In the genomic region with DNA sequence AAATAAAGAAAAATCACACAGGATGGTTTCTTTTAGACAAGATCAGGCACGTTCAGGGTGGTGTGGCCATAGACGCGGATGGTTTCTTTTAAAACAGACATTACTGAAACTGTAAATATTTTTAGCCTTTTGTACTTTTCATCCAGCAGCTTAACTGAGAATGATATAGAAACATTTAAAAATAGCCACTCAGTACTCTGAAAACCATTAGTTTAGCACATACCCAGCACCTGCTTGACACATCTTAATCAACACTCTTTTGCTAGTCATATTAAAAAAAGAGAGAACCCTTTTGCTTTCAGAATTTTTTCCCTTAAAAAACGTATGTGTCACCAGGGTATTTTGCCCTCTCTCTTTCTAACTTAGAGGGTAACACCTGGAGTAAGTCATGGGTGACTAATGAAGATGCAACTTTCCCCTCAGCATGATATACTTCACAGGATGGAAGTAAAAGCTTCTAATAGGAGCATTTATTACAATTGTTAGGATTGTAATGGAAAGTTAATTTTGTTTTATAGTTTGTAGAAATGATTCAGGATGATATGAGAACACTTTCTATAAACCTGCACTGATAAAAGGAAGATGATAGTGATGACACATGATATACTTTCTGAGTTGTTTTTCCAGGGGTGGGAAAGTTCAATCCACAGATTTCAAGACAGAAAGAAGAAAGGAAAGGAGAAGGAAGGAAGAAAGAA, we compare ENCODE assay signal across 10 cellular contexts. TPM values are rescaled to one million over a fixed set of nuclear protein-coding genes. Genes with fewer than 3 reads are reported as not detected.
DNase-seq lines count a peak whose midpoint lies in the region; ATAC-seq and TF ChIP-seq lines count a peak whose summit lies in the region.
"Had no signal": no experiment of that assay in that cellular context is flagged by ENCODE, and none has a peak within 500 bp of the region (broad histone marks: within the 10 kb centered on the region; RNA-seq: fewer than 3 reads in every experiment).

No MANE protein-coding gene starts in this region.

- no peaks in the 10 kb centered on the region for H3K79me2 ChIP-seq in SK-N-SH (ENCODE audit: insufficient read depth)

- H3K27me3 ChIP-seq in SK-N-SH (ENCODE audit: insufficient read depth) = no peaks in the 10 kb centered on the region

- POLR2A ChIA-PET in SK-N-SH (lab: Yijun Ruan, JAX) = no interaction called here

- H3K4me1 Mint-ChIP-seq in naive B cell = peaks cover 53 to 79% (median 71%) of the 10 kb centered on the region in 3 donors

- TF ChIP-seq CTCF in SK-N-SH (IDR thresholded peaks at IDR 0.05) = no peak

- no peaks in the 10 kb centered on the region for H3K36me3 ChIP-seq in SK-N-SH (replicated peaks in 1 of 2; ENCODE audit: control insufficient read depth in 1 of 2, insufficient read depth in 2 of 2, low read length in 1 of 2)

- ATAC-seq in SK-N-SH treated with all-trans-retinoic acid at 6 μM for 48 hours (0 out of 3 replicates have a peak, but pooled peaks have one; percentile 20), GM21717 (IDR thresholded peaks at IDR 0.05; ENCODE audit: unreplicated experiment) (peak; percentile 93), HG03469 (IDR thresholded peaks at IDR 0.05; ENCODE audit: unreplicated experiment) (peak; percentile 75), naive B cell (ENCODE audit: low read depth in 2 of 2) (peak; percentile 80 to 88)
- ATAC-seq: A549, HCT116 had no signal

- H4K20me1 ChIP-seq in SK-N-SH (ENCODE audit: insufficient read depth) = no peaks in the 10 kb centered on the region

- 74% methylated on average over 4 of the region's 4 CpGs for WGBS in SK-N-SH (ENCODE audit: low lambda C conversion rate)

- peaks cover 12% of the 10 kb centered on the region for H3F3A ChIP-seq in SK-N-SH (replicated peaks; ENCODE audit: insufficient read depth)

- H3K9me2 ChIP-seq in SK-N-SH = no peaks in the 10 kb centered on the region

- no peak for TF ChIP-seq EP300 in SK-N-SH (IDR thresholded peaks at IDR 0.05; ENCODE audit: borderline replicate concordance in 1 of 2, low read depth in 1 of 2, low read length in 1 of 2)

- H3K4me1 ChIP-seq in SK-N-SH (ENCODE audit: control insufficient read depth in 1 of 2, insufficient read depth in 2 of 2, low read depth in 1 of 2, low read length in 1 of 2) = peaks cover 0 to 4% of the 10 kb centered on the region in 2 experiments; a peak in 3 of 4 replicates
- H3K4me1 ChIP-seq: A549 had no signal

- H3K9me3 Mint-ChIP-seq in naive B cell = no peaks in the 10 kb centered on the region

- H3K4me3 ChIP-seq in SK-N-SH (ENCODE audit: low read depth in 2 of 2, low read length in 1 of 2) = no peak overlapping the region
- H3K4me3 ChIP-seq: A549 had no signal

- TF ChIP-seq RAD21 in SK-N-SH (IDR thresholded peaks at IDR 0.05; ENCODE audit: low read length) = no peak

- H3K27ac Mint-ChIP-seq in naive B cell = peak overlapping the region; percentile 87 to 96 (median 92)

- H2AFZ ChIP-seq in SK-N-SH (ENCODE audit: low read depth) = no peak overlapping the region; the same call in 1 of the 2 replicates

- no peaks in the 10 kb centered on the region for H3K27me3 Mint-ChIP-seq in naive B cell

- H3K4me3 Mint-ChIP-seq in naive B cell = peak overlapping the region; percentile 0 to 73 (median 35)

- no peak overlapping the region for H3K9ac ChIP-seq in SK-N-SH

- no peak overlapping the region for H3K27ac ChIP-seq in SK-N-SH (ENCODE audit: low read depth in 2 of 2, low read length in 1 of 2)
- H3K27ac ChIP-seq: A549 had no signal

- DNase-seq in SK-N-SH = no peak
- DNase-seq in naive B cell = peak; percentile 58
- DNase-seq in NCI-H748 treated with DMSO at 0.1 percent for 48 hours (lab: John Stamatoyannopoulos, UW) = no peak
- DNase-seq in NCI-H146 (lab: John Stamatoyannopoulos, UW) = no peak
- DNase-seq in NOMO-1 (lab: John Stamatoyannopoulos, UW; ENCODE audit: unreplicated experiment in 2 of 2) = no peak

- CTCF ChIA-PET in SK-N-SH (lab: Yijun Ruan, JAX) = interaction anchor here (1.1 kb wide), 1 partner anchor 36 kb away, joined by 3 read pairs; no protein-coding TSS in a partner anchor

- no peak overlapping the region for H3K4me2 ChIP-seq in SK-N-SH
- H3K4me2 ChIP-seq: A549 had no signal

- H3K9me3 ChIP-seq in SK-N-SH = no peaks in the 10 kb centered on the region
- H3K9me3 ChIP-seq: A549 had no signal

- H3K36me3 Mint-ChIP-seq in naive B cell = peaks cover 31 to 34% of the 10 kb centered on the region in 2 donors

TF ChIP-seq in SK-N-SH treated with all-trans-retinoic acid at 6 μM for 48 hours, 23 proteins besides CTCF, POLR2A, EP300 and RAD21 (continues in another document):
- peak; percentile 93 for TF ChIP-seq ISL1 (CRISPR knock-in tag; IDR thresholded peaks at IDR 0.05)
- TF ChIP-seq, protein P1, sequence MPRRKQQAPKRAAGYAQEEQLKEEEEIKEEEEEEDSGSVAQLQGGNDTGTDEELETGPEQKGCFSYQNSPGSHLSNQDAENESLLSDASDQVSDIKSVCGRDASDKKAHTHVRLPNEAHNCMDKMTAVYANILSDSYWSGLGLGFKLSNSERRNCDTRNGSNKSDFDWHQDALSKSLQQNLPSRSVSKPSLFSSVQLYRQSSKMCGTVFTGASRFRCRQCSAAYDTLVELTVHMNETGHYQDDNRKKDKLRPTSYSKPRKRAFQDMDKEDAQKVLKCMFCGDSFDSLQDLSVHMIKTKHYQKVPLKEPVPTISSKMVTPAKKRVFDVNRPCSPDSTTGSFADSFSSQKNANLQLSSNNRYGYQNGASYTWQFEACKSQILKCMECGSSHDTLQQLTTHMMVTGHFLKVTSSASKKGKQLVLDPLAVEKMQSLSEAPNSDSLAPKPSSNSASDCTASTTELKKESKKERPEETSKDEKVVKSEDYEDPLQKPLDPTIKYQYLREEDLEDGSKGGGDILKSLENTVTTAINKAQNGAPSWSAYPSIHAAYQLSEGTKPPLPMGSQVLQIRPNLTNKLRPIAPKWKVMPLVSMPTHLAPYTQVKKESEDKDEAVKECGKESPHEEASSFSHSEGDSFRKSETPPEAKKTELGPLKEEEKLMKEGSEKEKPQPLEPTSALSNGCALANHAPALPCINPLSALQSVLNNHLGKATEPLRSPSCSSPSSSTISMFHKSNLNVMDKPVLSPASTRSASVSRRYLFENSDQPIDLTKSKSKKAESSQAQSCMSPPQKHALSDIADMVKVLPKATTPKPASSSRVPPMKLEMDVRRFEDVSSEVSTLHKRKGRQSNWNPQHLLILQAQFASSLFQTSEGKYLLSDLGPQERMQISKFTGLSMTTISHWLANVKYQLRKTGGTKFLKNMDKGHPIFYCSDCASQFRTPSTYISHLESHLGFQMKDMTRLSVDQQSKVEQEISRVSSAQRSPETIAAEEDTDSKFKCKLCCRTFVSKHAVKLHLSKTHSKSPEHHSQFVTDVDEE (CRISPR knock-in tag; IDR thresholded peaks at IDR 0.05) = no peak
- no peak for TF ChIP-seq ZFP30 (CRISPR knock-in tag; IDR thresholded peaks at IDR 0.05)

TF ChIP-seq in SK-N-SH, 30 proteins besides CTCF, POLR2A, EP300 and RAD21 (continues in another document):
- TF ChIP-seq ELF1 (IDR thresholded peaks at IDR 0.05) (no peak), REST (IDR thresholded peaks at IDR 0.05; ENCODE audit: low read depth, low read length) (no peak), GABPA (IDR thresholded peaks at IDR 0.05; ENCODE audit: low read depth) (no peak), MXI1 (IDR thresholded peaks at IDR 0.05; ENCODE audit: low read depth, low read length) (no peak), PBX3 (IDR thresholded peaks at IDR 0.05) (no peak), IRF3 (IDR thresholded peaks at IDR 0.05; ENCODE audit: low read depth, low read length) (no peak)

RNA-seq across cellular contexts. Expression of gene BACH2, which starts 45.2 kb away (rescaled TPM):
- polyA plus RNA-seq in SK-N-SH (2012; rRNA removed) = 0.46 and 0.50 TPM in 2 replicates
- polyA plus RNA-seq in SK-N-SH (2012; cell fraction: cytosol; rRNA removed) = 0.72 and 0.75 TPM in 2 replicates
- 0.64 and 0.72 TPM in 2 replicates for polyA plus RNA-seq in SK-N-SH (2012; cell fraction: nucleus; rRNA removed)
- polyA plus RNA-seq in naive B cell (ENCODE audit: low read depth in 6 of 6) = 100 to 1,000 TPM in 1 of 6 donors, 10 to 100 TPM in 5; 31.0 to 130 (median 78.4) TPM

Comparison
In these comparisons a context has a peak if more than half of its experiments do, and no peak if none do; other contexts are left out.
1. ATAC-seq: peak in every context shown above with its lines; median percentile 93 in GM21717; 84 in naive B cell; 75 in HG03469; 20 in SK-N-SH treated with all-trans-retinoic acid at 6 μM for 48 hours.
2. RNA of gene BACH2, which starts 45.2 kb away (polyA plus RNA-seq): 31.0 to 130 TPM in naive B cell; 0.46 to 0.75 TPM in SK-N-SH; every median in the first group is over 10 times any median in the second.